Comparison of ENCODE assay signal across 14 cellular contexts in genomic region chr9:135283621-135284020, GRCh38.
DNase-seq lines count a peak whose midpoint lies in the region; ATAC-seq and TF ChIP-seq lines count a peak whose summit lies in the region.
"Had no signal": no experiment of that assay in that cellular context is flagged by ENCODE, and none has a peak within 500 bp of the region (broad histone marks: within the 10 kb centered on the region; RNA-seq: fewer than 3 reads in every experiment).

No MANE protein-coding gene starts in this region.

- no peak for TF ChIP-seq CTCF in CD4-positive, alpha-beta T cell (IDR thresholded peaks at IDR 0.05)
- no peak for TF ChIP-seq CTCF in foreskin keratinocyte (conservative IDR thresholded peaks at IDR 0.05)

- no peak for DNase-seq in activated naive CD8-positive, alpha-beta T cell treated with anti-CD3 and anti-CD28 coated beads, Interleukin-2, amount 50 U/mL, for 24 hours
- DNase-seq in activated naive CD8-positive, alpha-beta T cell treated with anti-CD3 and anti-CD28 coated beads for 36 hours = no peak
- DNase-seq in CD4-positive, alpha-beta T cell = no peak
- DNase-seq in left kidney (ENCODE audit: low read depth, low spot score) (peak; percentile 44), foreskin keratinocyte (no peak), immature natural killer cell (no peak)
- DNase-seq: CD4-positive, alpha-beta memory T cell; GF-D8; H9 had no signal

- H3K27ac ChIP-seq in CD4-positive, alpha-beta T cell (ENCODE audit: low read depth, low read length) = no peak overlapping the region
- H3K27ac ChIP-seq in foreskin keratinocyte = no peak overlapping the region
- H3K27ac ChIP-seq: C4-2B had no signal

- intact Hi-C loops in CD4-positive, alpha-beta T cell (cut with DNase I, micrococcal nuclease) = no loop called here

- POLR2A ChIA-PET in CD4-positive, alpha-beta T cell (lab: Charles Lee) = no interaction called here

- H3K27me3 Mint-ChIP-seq in activated naive CD8-positive, alpha-beta T cell treated with anti-CD3 and anti-CD28 coated beads, Interleukin-2, amount 50 U/mL, for 24 hours = peaks cover 2% of the 10 kb centered on the region
- H3K27me3 Mint-ChIP-seq in activated naive CD8-positive, alpha-beta T cell treated with anti-CD3 and anti-CD28 coated beads for 36 hours = no peaks in the 10 kb centered on the region
- no peaks in the 10 kb centered on the region for H3K27me3 Mint-ChIP-seq in CD4-positive, alpha-beta T cell
- peaks cover 0 to 3% (median 2%) of the 10 kb centered on the region in 3 donors for H3K27me3 Mint-ChIP-seq in immature natural killer cell (ENCODE audit: low read depth in 3 of 3)
- H3K27me3 Mint-ChIP-seq: B cell; CD4-positive, alpha-beta memory T cell; IgD-negative memory B cell had no signal

- H3K4me1 Mint-ChIP-seq in activated naive CD8-positive, alpha-beta T cell treated with anti-CD3 and anti-CD28 coated beads, Interleukin-2, amount 50 U/mL, for 24 hours = no peaks in the 10 kb centered on the region
- H3K4me1 Mint-ChIP-seq in activated naive CD8-positive, alpha-beta T cell treated with anti-CD3 and anti-CD28 coated beads for 36 hours = no peaks in the 10 kb centered on the region
- no peaks in the 10 kb centered on the region for H3K4me1 Mint-ChIP-seq in CD4-positive, alpha-beta T cell (ENCODE audit: low read depth)
- H3K4me1 Mint-ChIP-seq in immature natural killer cell = no peaks in the 10 kb centered on the region
- H3K4me1 Mint-ChIP-seq: B cell; CD4-positive, alpha-beta memory T cell; IgD-negative memory B cell had no signal

- no peaks in the 10 kb centered on the region for H3K9me3 ChIP-seq in CD4-positive, alpha-beta T cell (ENCODE audit: control insufficient read depth, low read length)

- no peak overlapping the region for H3K4me3 Mint-ChIP-seq in activated naive CD8-positive, alpha-beta T cell treated with anti-CD3 and anti-CD28 coated beads, Interleukin-2, amount 50 U/mL, for 24 hours
- H3K4me3 Mint-ChIP-seq in activated naive CD8-positive, alpha-beta T cell treated with anti-CD3 and anti-CD28 coated beads for 36 hours = no peak overlapping the region
- H3K4me3 Mint-ChIP-seq in CD4-positive, alpha-beta T cell = peak overlapping the region; percentile 42
- no peak overlapping the region for H3K4me3 Mint-ChIP-seq in immature natural killer cell
- H3K4me3 Mint-ChIP-seq: B cell; CD4-positive, alpha-beta memory T cell; H9; IgD-negative memory B cell had no signal

- no peaks in the 10 kb centered on the region for H3K4me1 ChIP-seq in foreskin keratinocyte

- H3K27ac Mint-ChIP-seq in activated naive CD8-positive, alpha-beta T cell treated with anti-CD3 and anti-CD28 coated beads, Interleukin-2, amount 50 U/mL, for 24 hours = no peak overlapping the region
- H3K27ac Mint-ChIP-seq in activated naive CD8-positive, alpha-beta T cell treated with anti-CD3 and anti-CD28 coated beads for 36 hours = no peak overlapping the region
- no peak overlapping the region for H3K27ac Mint-ChIP-seq in CD4-positive, alpha-beta T cell
- no peak overlapping the region for H3K27ac Mint-ChIP-seq in immature natural killer cell
- H3K27ac Mint-ChIP-seq: B cell; CD4-positive, alpha-beta memory T cell; IgD-negative memory B cell had no signal

- peaks cover 3% of the 10 kb centered on the region for H3K9me3 Mint-ChIP-seq in activated naive CD8-positive, alpha-beta T cell treated with anti-CD3 and anti-CD28 coated beads, Interleukin-2, amount 50 U/mL, for 24 hours
- no peaks in the 10 kb centered on the region for H3K9me3 Mint-ChIP-seq in activated naive CD8-positive, alpha-beta T cell treated with anti-CD3 and anti-CD28 coated beads for 36 hours
- no peaks in the 10 kb centered on the region for H3K9me3 Mint-ChIP-seq in CD4-positive, alpha-beta T cell
- H3K9me3 Mint-ChIP-seq in immature natural killer cell = no peaks in the 10 kb centered on the region
- H3K9me3 Mint-ChIP-seq: CD4-positive, alpha-beta memory T cell; IgD-negative memory B cell had no signal

- no peaks in the 10 kb centered on the region for H3K27me3 ChIP-seq in CD4-positive, alpha-beta T cell (ENCODE audit: control insufficient read depth, insufficient read depth, low read length)
- H3K27me3 ChIP-seq in foreskin keratinocyte = no peaks in the 10 kb centered on the region

- ATAC-seq in activated naive CD8-positive, alpha-beta T cell treated with anti-CD3 and anti-CD28 coated beads, Interleukin-2, amount 50 U/mL, for 24 hours = peak; percentile 21
- peak; percentile 52 for ATAC-seq in CD4-positive, alpha-beta T cell (ENCODE audit: poor library complexity)
- ATAC-seq in foreskin keratinocyte = no peak
- ATAC-seq in GM21825 (IDR thresholded peaks at IDR 0.05; ENCODE audit: unreplicated experiment) = no peak
- ATAC-seq: HepG2 had no signal

- H3K36me3 Mint-ChIP-seq in activated naive CD8-positive, alpha-beta T cell treated with anti-CD3 and anti-CD28 coated beads, Interleukin-2, amount 50 U/mL, for 24 hours (ENCODE audit: low read depth) = no peaks in the 10 kb centered on the region
- no peaks in the 10 kb centered on the region for H3K36me3 Mint-ChIP-seq in activated naive CD8-positive, alpha-beta T cell treated with anti-CD3 and anti-CD28 coated beads for 36 hours
- H3K36me3 Mint-ChIP-seq in CD4-positive, alpha-beta T cell (ENCODE audit: low read depth) = no peaks in the 10 kb centered on the region
- H3K36me3 Mint-ChIP-seq in immature natural killer cell = no peaks in the 10 kb centered on the region
- H3K36me3 Mint-ChIP-seq: CD4-positive, alpha-beta memory T cell; IgD-negative memory B cell had no signal

- CTCF ChIA-PET in CD4-positive, alpha-beta T cell (lab: Charles Lee) = no interaction called here

Comparison
In these comparisons a context has a peak if more than half of its experiments do, and no peak if none do; other contexts are left out.
1. ATAC-seq: peak in activated naive CD8-positive, alpha-beta T cell treated with anti-CD3 and anti-CD28 coated beads, Interleukin-2, amount 50 U/mL, for 24 hours (single experiment) and CD4-positive, alpha-beta T cell (single experiment); none in foreskin keratinocyte (single experiment) and GM21825 (single experiment).